1 cellular context compared by ENCODE assay signal in the genomic region with DNA sequence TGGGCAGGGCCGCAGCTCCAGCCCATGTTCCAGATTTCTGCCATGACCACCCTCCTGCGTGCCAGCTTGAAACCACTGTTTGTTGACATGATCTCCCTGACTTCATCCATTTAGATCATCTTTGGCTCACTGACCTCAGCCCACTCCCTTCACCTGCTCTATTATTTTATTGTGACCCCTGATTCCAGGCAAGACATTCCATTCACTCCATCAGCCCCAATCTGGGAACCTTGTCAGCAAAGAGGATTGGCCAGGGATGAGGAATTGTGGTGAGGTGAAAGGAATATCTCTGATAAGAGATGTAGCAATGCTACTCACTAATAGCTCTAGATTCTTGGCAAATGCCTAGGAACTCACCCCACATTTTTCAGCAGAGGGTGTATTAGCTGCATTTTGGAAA.
TF ChIP-seq lines count a peak whose summit lies in the region.

No MANE protein-coding gene starts in this region.

TF ChIP-seq in A549, 52 proteins besides CTCF, POLR2A, EP300 and RAD21:
- TF ChIP-seq ZFP36 (IDR thresholded peaks at IDR 0.05; ENCODE audit: borderline replicate concordance, partially characterized antibody) (no peak), RCOR1 (IDR thresholded peaks at IDR 0.05; ENCODE audit: low read depth, low read length) (no peak), CBX2 (IDR thresholded peaks at IDR 0.05; ENCODE audit: borderline replicate concordance, low read depth) (no peak), SMC3 (IDR thresholded peaks at IDR 0.05) (no peak), HOXB5 (CRISPR knock-in tag; IDR thresholded peaks at IDR 0.05) (no peak), HOXA7 (CRISPR knock-in tag; IDR thresholded peaks at IDR 0.05) (no peak), HOXB13 (CRISPR knock-in tag; IDR thresholded peaks at IDR 0.05; ENCODE audit: low read depth) (no peak), FOSL2 (IDR thresholded peaks at IDR 0.05) (no peak), FOSL2 (CRISPR knock-in tag; IDR thresholded peaks at IDR 0.05) (no peak), BHLHE40 (IDR thresholded peaks at IDR 0.05; ENCODE audit: low read depth, low read length) (no peak), RARB (CRISPR knock-in tag; IDR thresholded peaks at IDR 0.05) (no peak), TP53 (CRISPR knock-in tag; IDR thresholded peaks at IDR 0.05) (no peak), ZC3H11A (IDR thresholded peaks at IDR 0.05) (no peak), GATA3 (IDR thresholded peaks at IDR 0.05; ENCODE audit: borderline replicate concordance) (no peak), FOSB (CRISPR knock-in tag; IDR thresholded peaks at IDR 0.05) (no peak), ZNF302 (CRISPR knock-in tag; IDR thresholded peaks at IDR 0.05) (no peak), ESRRA (IDR thresholded peaks at IDR 0.05; ENCODE audit: borderline replicate concordance, low read length) (no peak)
- TF ChIP-seq, protein P1, sequence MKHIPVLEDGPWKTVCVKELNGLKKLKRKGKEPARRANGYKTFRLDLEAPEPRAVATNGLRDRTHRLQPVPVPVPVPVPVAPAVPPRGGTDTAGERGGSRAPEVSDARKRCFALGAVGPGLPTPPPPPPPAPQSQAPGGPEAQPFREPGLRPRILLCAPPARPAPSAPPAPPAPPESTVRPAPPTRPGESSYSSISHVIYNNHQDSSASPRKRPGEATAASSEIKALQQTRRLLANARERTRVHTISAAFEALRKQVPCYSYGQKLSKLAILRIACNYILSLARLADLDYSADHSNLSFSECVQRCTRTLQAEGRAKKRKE (CRISPR knock-in tag; IDR thresholded peaks at IDR 0.05; ENCODE audit: low read depth) = no peak
- TF ChIP-seq, protein P2, sequence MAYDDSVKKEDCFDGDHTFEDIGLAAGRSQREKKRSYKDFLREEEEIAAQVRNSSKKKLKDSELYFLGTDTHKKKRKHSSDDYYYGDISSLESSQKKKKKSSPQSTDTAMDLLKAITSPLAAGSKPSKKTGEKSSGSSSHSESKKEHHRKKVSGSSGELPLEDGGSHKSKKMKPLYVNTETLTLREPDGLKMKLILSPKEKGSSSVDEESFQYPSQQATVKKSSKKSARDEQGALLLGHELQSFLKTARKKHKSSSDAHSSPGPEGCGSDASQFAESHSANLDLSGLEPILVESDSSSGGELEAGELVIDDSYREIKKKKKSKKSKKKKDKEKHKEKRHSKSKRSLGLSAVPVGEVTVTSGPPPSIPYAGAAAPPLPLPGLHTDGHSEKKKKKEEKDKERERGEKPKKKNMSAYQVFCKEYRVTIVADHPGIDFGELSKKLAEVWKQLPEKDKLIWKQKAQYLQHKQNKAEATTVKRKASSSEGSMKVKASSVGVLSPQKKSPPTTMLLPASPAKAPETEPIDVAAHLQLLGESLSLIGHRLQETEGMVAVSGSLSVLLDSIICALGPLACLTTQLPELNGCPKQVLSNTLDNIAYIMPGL (CRISPR knock-in tag; IDR thresholded peaks at IDR 0.05; ENCODE audit: borderline replicate concordance) = no peak
- TF ChIP-seq, protein P3, sequence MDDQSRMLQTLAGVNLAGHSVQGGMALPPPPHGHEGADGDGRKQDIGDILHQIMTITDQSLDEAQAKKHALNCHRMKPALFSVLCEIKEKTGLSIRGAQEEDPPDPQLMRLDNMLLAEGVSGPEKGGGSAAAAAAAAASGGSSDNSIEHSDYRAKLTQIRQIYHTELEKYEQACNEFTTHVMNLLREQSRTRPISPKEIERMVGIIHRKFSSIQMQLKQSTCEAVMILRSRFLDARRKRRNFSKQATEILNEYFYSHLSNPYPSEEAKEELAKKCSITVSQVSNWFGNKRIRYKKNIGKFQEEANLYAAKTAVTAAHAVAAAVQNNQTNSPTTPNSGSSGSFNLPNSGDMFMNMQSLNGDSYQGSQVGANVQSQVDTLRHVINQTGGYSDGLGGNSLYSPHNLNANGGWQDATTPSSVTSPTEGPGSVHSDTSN (IDR thresholded peaks at IDR 0.05) = no peak
- TF ChIP-seq, protein P4, sequence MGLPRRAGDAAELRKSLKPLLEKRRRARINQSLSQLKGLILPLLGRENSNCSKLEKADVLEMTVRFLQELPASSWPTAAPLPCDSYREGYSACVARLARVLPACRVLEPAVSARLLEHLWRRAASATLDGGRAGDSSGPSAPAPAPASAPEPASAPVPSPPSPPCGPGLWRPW (IDR thresholded peaks at IDR 0.05) = no peak
